1 cellular context compared by ENCODE assay signal in genomic region chr9:127916665-127917581, GRCh38.
TF ChIP-seq lines count a peak whose summit lies in the region.

A gene with protein sequence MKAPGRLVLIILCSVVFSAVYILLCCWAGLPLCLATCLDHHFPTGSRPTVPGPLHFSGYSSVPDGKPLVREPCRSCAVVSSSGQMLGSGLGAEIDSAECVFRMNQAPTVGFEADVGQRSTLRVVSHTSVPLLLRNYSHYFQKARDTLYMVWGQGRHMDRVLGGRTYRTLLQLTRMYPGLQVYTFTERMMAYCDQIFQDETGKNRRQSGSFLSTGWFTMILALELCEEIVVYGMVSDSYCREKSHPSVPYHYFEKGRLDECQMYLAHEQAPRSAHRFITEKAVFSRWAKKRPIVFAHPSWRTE (minus strand): TSS chr9:127917041. CDS start chr9:127916419, 622 bp downstream.

TF ChIP-seq in K562, 482 proteins besides CTCF, POLR2A, EP300 and RAD21 (continued from another document and continues in another):
- TF ChIP-seq ZNF311 (CRISPR knock-in tag; IDR thresholded peaks at IDR 0.05) (no peak), ZNF143 (CRISPR knock-in tag; IDR thresholded peaks at IDR 0.05) (no peak), LEF1 (IDR thresholded peaks at IDR 0.05) (no peak), ZNF764 (CRISPR knock-in tag; IDR thresholded peaks at IDR 0.05; ENCODE audit: low read depth) (no peak), CAMTA2 (CRISPR knock-in tag; conservative IDR thresholded peaks at IDR 0.05) (no peak), ELF1 (tag; IDR thresholded peaks at IDR 0.05) (no peak), HCFC1 (IDR thresholded peaks at IDR 0.05; ENCODE audit: low read depth, low read length) (no peak), GABPB1 (CRISPR knock-in tag; IDR thresholded peaks at IDR 0.05) (peak; percentile 32; the same call in 1 of the 2 replicates), CEBPG (CRISPR knock-in tag; IDR thresholded peaks at IDR 0.05) (no peak), CEBPG (tag; conservative IDR thresholded peaks at IDR 0.05 in 1 of 2, IDR thresholded peaks at IDR 0.05 in 1 of 2) (no peak), CREB3 (tag; conservative IDR thresholded peaks at IDR 0.05; ENCODE audit: low read depth) (no peak), ZNF174 (CRISPR knock-in tag; IDR thresholded peaks at IDR 0.05) (no peak), CSDE1 (IDR thresholded peaks at IDR 0.05) (no peak), ZBTB12 (CRISPR knock-in tag; IDR thresholded peaks at IDR 0.05) (no peak), RBM34 (IDR thresholded peaks at IDR 0.05; ENCODE audit: borderline replicate concordance, insufficient read depth, low read length) (no peak), ZNF778 (CRISPR knock-in tag; IDR thresholded peaks at IDR 0.05) (no peak), MAZ (CRISPR knock-in tag; conservative IDR thresholded peaks at IDR 0.05 in 1 of 2, IDR thresholded peaks at IDR 0.05 in 1 of 2) (peak; percentile 46 to 66; a peak in 3 of 4 replicates), PTTG1 (tag; IDR thresholded peaks at IDR 0.05; ENCODE audit: low read depth) (no peak), BCL6 (CRISPR knock-in tag; IDR thresholded peaks at IDR 0.05) (no peak), FOXP1 (CRISPR knock-in tag; IDR thresholded peaks at IDR 0.05) (no peak), L3MBTL2 (IDR thresholded peaks at IDR 0.05) (no peak; the same call in 1 of the 2 replicates)
- TF ChIP-seq, protein P1, sequence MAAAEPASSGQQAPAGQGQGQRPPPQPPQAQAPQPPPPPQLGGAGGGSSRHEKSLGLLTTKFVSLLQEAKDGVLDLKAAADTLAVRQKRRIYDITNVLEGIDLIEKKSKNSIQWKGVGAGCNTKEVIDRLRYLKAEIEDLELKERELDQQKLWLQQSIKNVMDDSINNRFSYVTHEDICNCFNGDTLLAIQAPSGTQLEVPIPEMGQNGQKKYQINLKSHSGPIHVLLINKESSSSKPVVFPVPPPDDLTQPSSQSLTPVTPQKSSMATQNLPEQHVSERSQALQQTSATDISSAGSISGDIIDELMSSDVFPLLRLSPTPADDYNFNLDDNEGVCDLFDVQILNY (CRISPR knock-in tag; IDR thresholded peaks at IDR 0.05): no peak
- TF ChIP-seq, protein P2, sequence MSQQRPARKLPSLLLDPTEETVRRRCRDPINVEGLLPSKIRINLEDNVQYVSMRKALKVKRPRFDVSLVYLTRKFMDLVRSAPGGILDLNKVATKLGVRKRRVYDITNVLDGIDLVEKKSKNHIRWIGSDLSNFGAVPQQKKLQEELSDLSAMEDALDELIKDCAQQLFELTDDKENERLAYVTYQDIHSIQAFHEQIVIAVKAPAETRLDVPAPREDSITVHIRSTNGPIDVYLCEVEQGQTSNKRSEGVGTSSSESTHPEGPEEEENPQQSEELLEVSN (IDR thresholded peaks at IDR 0.05; ENCODE audit: borderline replicate concordance in 1 of 2, extremely low read depth in 1 of 2, insufficient read depth in 1 of 2, insufficient read length in 1 of 2, low read depth in 1 of 2, low read length in 1 of 2, poor library complexity in 1 of 2, severe bottlenecking in 1 of 2): no peak
- TF ChIP-seq, protein P3, sequence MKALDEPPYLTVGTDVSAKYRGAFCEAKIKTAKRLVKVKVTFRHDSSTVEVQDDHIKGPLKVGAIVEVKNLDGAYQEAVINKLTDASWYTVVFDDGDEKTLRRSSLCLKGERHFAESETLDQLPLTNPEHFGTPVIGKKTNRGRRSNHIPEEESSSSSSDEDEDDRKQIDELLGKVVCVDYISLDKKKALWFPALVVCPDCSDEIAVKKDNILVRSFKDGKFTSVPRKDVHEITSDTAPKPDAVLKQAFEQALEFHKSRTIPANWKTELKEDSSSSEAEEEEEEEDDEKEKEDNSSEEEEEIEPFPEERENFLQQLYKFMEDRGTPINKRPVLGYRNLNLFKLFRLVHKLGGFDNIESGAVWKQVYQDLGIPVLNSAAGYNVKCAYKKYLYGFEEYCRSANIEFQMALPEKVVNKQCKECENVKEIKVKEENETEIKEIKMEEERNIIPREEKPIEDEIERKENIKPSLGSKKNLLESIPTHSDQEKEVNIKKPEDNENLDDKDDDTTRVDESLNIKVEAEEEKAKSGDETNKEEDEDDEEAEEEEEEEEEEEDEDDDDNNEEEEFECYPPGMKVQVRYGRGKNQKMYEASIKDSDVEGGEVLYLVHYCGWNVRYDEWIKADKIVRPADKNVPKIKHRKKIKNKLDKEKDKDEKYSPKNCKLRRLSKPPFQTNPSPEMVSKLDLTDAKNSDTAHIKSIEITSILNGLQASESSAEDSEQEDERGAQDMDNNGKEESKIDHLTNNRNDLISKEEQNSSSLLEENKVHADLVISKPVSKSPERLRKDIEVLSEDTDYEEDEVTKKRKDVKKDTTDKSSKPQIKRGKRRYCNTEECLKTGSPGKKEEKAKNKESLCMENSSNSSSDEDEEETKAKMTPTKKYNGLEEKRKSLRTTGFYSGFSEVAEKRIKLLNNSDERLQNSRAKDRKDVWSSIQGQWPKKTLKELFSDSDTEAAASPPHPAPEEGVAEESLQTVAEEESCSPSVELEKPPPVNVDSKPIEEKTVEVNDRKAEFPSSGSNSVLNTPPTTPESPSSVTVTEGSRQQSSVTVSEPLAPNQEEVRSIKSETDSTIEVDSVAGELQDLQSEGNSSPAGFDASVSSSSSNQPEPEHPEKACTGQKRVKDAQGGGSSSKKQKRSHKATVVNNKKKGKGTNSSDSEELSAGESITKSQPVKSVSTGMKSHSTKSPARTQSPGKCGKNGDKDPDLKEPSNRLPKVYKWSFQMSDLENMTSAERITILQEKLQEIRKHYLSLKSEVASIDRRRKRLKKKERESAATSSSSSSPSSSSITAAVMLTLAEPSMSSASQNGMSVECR (CRISPR knock-in tag; IDR thresholded peaks at IDR 0.05): peak; percentile 68; the same call in 1 of the 2 replicates
- TF ChIP-seq, protein P4, sequence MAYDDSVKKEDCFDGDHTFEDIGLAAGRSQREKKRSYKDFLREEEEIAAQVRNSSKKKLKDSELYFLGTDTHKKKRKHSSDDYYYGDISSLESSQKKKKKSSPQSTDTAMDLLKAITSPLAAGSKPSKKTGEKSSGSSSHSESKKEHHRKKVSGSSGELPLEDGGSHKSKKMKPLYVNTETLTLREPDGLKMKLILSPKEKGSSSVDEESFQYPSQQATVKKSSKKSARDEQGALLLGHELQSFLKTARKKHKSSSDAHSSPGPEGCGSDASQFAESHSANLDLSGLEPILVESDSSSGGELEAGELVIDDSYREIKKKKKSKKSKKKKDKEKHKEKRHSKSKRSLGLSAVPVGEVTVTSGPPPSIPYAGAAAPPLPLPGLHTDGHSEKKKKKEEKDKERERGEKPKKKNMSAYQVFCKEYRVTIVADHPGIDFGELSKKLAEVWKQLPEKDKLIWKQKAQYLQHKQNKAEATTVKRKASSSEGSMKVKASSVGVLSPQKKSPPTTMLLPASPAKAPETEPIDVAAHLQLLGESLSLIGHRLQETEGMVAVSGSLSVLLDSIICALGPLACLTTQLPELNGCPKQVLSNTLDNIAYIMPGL (CRISPR knock-in tag; IDR thresholded peaks at IDR 0.05): no peak
- TF ChIP-seq, protein P5, sequence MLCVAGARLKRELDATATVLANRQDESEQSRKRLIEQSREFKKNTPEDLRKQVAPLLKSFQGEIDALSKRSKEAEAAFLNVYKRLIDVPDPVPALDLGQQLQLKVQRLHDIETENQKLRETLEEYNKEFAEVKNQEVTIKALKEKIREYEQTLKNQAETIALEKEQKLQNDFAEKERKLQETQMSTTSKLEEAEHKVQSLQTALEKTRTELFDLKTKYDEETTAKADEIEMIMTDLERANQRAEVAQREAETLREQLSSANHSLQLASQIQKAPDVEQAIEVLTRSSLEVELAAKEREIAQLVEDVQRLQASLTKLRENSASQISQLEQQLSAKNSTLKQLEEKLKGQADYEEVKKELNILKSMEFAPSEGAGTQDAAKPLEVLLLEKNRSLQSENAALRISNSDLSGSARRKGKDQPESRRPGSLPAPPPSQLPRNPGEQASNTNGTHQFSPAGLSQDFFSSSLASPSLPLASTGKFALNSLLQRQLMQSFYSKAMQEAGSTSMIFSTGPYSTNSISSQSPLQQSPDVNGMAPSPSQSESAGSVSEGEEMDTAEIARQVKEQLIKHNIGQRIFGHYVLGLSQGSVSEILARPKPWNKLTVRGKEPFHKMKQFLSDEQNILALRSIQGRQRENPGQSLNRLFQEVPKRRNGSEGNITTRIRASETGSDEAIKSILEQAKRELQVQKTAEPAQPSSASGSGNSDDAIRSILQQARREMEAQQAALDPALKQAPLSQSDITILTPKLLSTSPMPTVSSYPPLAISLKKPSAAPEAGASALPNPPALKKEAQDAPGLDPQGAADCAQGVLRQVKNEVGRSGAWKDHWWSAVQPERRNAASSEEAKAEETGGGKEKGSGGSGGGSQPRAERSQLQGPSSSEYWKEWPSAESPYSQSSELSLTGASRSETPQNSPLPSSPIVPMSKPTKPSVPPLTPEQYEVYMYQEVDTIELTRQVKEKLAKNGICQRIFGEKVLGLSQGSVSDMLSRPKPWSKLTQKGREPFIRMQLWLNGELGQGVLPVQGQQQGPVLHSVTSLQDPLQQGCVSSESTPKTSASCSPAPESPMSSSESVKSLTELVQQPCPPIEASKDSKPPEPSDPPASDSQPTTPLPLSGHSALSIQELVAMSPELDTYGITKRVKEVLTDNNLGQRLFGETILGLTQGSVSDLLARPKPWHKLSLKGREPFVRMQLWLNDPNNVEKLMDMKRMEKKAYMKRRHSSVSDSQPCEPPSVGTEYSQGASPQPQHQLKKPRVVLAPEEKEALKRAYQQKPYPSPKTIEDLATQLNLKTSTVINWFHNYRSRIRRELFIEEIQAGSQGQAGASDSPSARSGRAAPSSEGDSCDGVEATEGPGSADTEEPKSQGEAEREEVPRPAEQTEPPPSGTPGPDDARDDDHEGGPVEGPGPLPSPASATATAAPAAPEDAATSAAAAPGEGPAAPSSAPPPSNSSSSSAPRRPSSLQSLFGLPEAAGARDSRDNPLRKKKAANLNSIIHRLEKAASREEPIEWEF (CRISPR knock-in tag; IDR thresholded peaks at IDR 0.05): no peak
- TF ChIP-seq, protein P6, sequence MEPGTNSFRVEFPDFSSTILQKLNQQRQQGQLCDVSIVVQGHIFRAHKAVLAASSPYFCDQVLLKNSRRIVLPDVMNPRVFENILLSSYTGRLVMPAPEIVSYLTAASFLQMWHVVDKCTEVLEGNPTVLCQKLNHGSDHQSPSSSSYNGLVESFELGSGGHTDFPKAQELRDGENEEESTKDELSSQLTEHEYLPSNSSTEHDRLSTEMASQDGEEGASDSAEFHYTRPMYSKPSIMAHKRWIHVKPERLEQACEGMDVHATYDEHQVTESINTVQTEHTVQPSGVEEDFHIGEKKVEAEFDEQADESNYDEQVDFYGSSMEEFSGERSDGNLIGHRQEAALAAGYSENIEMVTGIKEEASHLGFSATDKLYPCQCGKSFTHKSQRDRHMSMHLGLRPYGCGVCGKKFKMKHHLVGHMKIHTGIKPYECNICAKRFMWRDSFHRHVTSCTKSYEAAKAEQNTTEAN (CRISPR knock-in tag; IDR thresholded peaks at IDR 0.05): no peak
- TF ChIP-seq, protein P7, sequence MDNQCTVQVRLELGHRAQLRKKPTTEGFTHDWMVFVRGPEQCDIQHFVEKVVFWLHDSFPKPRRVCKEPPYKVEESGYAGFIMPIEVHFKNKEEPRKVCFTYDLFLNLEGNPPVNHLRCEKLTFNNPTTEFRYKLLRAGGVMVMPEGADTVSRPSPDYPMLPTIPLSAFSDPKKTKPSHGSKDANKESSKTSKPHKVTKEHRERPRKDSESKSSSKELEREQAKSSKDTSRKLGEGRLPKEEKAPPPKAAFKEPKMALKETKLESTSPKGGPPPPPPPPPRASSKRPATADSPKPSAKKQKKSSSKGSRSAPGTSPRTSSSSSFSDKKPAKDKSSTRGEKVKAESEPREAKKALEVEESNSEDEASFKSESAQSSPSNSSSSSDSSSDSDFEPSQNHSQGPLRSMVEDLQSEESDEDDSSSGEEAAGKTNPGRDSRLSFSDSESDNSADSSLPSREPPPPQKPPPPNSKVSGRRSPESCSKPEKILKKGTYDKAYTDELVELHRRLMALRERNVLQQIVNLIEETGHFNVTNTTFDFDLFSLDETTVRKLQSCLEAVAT (IDR thresholded peaks at IDR 0.05): peak in 1 of 2 experiments; percentile 65; a peak in 1 of 4 replicates
- TF ChIP-seq, protein P8, sequence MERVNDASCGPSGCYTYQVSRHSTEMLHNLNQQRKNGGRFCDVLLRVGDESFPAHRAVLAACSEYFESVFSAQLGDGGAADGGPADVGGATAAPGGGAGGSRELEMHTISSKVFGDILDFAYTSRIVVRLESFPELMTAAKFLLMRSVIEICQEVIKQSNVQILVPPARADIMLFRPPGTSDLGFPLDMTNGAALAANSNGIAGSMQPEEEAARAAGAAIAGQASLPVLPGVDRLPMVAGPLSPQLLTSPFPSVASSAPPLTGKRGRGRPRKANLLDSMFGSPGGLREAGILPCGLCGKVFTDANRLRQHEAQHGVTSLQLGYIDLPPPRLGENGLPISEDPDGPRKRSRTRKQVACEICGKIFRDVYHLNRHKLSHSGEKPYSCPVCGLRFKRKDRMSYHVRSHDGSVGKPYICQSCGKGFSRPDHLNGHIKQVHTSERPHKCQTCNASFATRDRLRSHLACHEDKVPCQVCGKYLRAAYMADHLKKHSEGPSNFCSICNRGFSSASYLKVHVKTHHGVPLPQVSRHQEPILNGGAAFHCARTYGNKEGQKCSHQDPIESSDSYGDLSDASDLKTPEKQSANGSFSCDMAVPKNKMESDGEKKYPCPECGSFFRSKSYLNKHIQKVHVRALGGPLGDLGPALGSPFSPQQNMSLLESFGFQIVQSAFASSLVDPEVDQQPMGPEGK (CRISPR knock-in tag; IDR thresholded peaks at IDR 0.05; ENCODE audit: borderline replicate concordance): no peak
- TF ChIP-seq, protein P9, sequence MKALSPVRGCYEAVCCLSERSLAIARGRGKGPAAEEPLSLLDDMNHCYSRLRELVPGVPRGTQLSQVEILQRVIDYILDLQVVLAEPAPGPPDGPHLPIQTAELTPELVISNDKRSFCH (CRISPR knock-in tag; IDR thresholded peaks at IDR 0.05): no peak
- TF ChIP-seq, protein P9 (tag; IDR thresholded peaks at IDR 0.05): no peak
- TF ChIP-seq, protein P10, sequence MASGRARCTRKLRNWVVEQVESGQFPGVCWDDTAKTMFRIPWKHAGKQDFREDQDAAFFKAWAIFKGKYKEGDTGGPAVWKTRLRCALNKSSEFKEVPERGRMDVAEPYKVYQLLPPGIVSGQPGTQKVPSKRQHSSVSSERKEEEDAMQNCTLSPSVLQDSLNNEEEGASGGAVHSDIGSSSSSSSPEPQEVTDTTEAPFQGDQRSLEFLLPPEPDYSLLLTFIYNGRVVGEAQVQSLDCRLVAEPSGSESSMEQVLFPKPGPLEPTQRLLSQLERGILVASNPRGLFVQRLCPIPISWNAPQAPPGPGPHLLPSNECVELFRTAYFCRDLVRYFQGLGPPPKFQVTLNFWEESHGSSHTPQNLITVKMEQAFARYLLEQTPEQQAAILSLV (tag; IDR thresholded peaks at IDR 0.05): no peak
